9 cellular contexts compared by ENCODE assay signal in genomic region chr5:154868702-154869101, GRCh38. TPM values are rescaled to one million over a fixed set of nuclear protein-coding genes. Genes with fewer than 3 reads are reported as not detected.
DNase-seq lines count a peak whose midpoint lies in the region; ATAC-seq and TF ChIP-seq lines count a peak whose summit lies in the region.
"Had no signal": no experiment of that assay in that cellular context is flagged by ENCODE, and none has a peak within 500 bp of the region (broad histone marks: within the 10 kb centered on the region; RNA-seq: fewer than 3 reads in every experiment).

No MANE protein-coding gene starts in this region.

- peak; percentile 38 for DNase-seq in MCF 10A (ENCODE audit: unreplicated experiment)
- DNase-seq in mammary epithelial cell: no peak
- no peak for DNase-seq in T-helper 17 cell
- DNase-seq in left ventricle myocardium superior: no peak
- DNase-seq in tibial nerve (ENCODE audit: low spot score in 2 of 2): no peak
- no peak for DNase-seq in NCI-H1105 treated with DMSO at 0.1 percent for 48 hours (lab: John Stamatoyannopoulos, UW)
- DNase-seq: NCI-H526 treated with DMSO at 0.1 percent for 48 hours had no signal

- no peak overlapping the region for H3K27ac Mint-ChIP-seq in MCF 10A (ENCODE audit: low read depth, unreplicated experiment)
- H3K27ac Mint-ChIP-seq in T-helper 17 cell: no peak overlapping the region

- H3K27ac ChIP-seq in mammary epithelial cell (ENCODE audit: insufficient read depth, low read depth, low read length) (no peak overlapping the region), tibial nerve (peak overlapping the region in 3 of 4 donors; percentile 25 to 60 (median 42))

- no peak overlapping the region for H2AFZ ChIP-seq in mammary epithelial cell (ENCODE audit: low read depth, low read length)

- peak in 1 of 2 donors; percentile 8 for TF ChIP-seq EP300 in tibial nerve (IDR thresholded peaks at IDR 0.05)

- H3K4me1 ChIP-seq in mammary epithelial cell (ENCODE audit: insufficient read depth, low read length) (no peaks in the 10 kb centered on the region), tibial nerve (peaks cover 0 to 53% (median 4%) of the 10 kb centered on the region in 4 donors)

- H3K4me3 ChIP-seq in mammary epithelial cell (replicated peaks in 1 of 3; ENCODE audit: insufficient read depth in 1 of 3, low read depth in 2 of 3, low read length in 3 of 3) (no peak overlapping the region), tibial nerve (no peak overlapping the region)

- H3K27me3 Mint-ChIP-seq in MCF 10A (ENCODE audit: insufficient read depth, unreplicated experiment): no peaks in the 10 kb centered on the region
- H3K27me3 Mint-ChIP-seq in T-helper 17 cell: no peaks in the 10 kb centered on the region

- H3K27me3 ChIP-seq in mammary epithelial cell (ENCODE audit: insufficient read depth, low read length) (no peaks in the 10 kb centered on the region), tibial nerve (no peaks in the 10 kb centered on the region)

- H3K9me3 ChIP-seq in mammary epithelial cell (replicated peaks; ENCODE audit: insufficient read depth, low read length): no peaks in the 10 kb centered on the region
- H3K9me3 ChIP-seq in T-helper 17 cell (ENCODE audit: control insufficient read depth, low read length, poor library complexity, severe bottlenecking): no peaks in the 10 kb centered on the region
- no peaks in the 10 kb centered on the region for H3K9me3 ChIP-seq in tibial nerve

- in situ Hi-C loops in mammary epithelial cell (cut with MboI; ENCODE audit: low sequenced_read_pairs in 2 of 2): no loop called here

- POLR2A ChIA-PET in MCF 10A (lab: Yijun Ruan, JAX): interaction anchor here (0.6 to 2.3 kb wide), 5 partner anchors 8 to 219 kb away, joined by 3 to 10 read pairs (median 4); partner anchors contain the start of gene CNOT8

- H3K4me2 ChIP-seq in mammary epithelial cell (ENCODE audit: insufficient read depth, low read depth, low read length): no peak overlapping the region

- H3K36me3 Mint-ChIP-seq in MCF 10A (ENCODE audit: insufficient read depth, unreplicated experiment) (peaks cover 99% of the 10 kb centered on the region), T-helper 17 cell (ENCODE audit: low read depth) (peaks cover 12% of the 10 kb centered on the region)

- no peaks in the 10 kb centered on the region for H4K20me1 ChIP-seq in mammary epithelial cell (ENCODE audit: insufficient read depth, low read length)

- peaks cover 12% of the 10 kb centered on the region for H3K4me1 Mint-ChIP-seq in MCF 10A (ENCODE audit: insufficient read depth, unreplicated experiment)
- peaks cover 10% of the 10 kb centered on the region for H3K4me1 Mint-ChIP-seq in T-helper 17 cell

- H3K9me3 Mint-ChIP-seq in MCF 10A (ENCODE audit: unreplicated experiment): no peaks in the 10 kb centered on the region

- 72% methylated on average over 5 of the region's 5 CpGs for WGBS in mammary epithelial cell (ENCODE audit: low coverage, missing lambda C conversion rate)
- WGBS in tibial nerve, 2 donors: 75 to 83% methylated on average over 5 of the region's 5 CpGs

- BruUV-seq in MCF 10A (replicated peaks; lab: Mats Ljungman, UMichigan) (no TSS peak), mammary epithelial cell (replicated peaks; lab: Mats Ljungman, UMichigan) (no TSS peak)

- CTCF ChIA-PET in MCF 10A (lab: Yijun Ruan, JAX) (interaction anchor here (0.6 to 1.4 kb wide), 11 partner anchors 11 to 1532 kb away, joined by 3 to 8 read pairs (median 3); no protein-coding TSS in a partner anchor), mammary epithelial cell (lab: Charles Lee; ENCODE audit: low non-redundant PET) (interaction anchor here (0.5 kb wide), 1 partner anchor 221 kb away, joined by 5 read pairs; no protein-coding TSS in a partner anchor)

- dilution Hi-C loops in mammary epithelial cell (cut with HindIII; ENCODE audit: low sequenced_read_pairs): no loop called here

- H3K4me3 Mint-ChIP-seq in MCF 10A (ENCODE audit: unreplicated experiment): no peak overlapping the region
- no peak overlapping the region for H3K4me3 Mint-ChIP-seq in T-helper 17 cell

- peaks cover 16% of the 10 kb centered on the region for H3K36me3 ChIP-seq in mammary epithelial cell (ENCODE audit: insufficient read depth, low read length)
- H3K36me3 ChIP-seq in tibial nerve: peaks cover 4 to 87% (median 8%) of the 10 kb centered on the region in 3 donors

- intact Hi-C loops in MCF 10A (cut with micrococcal nuclease): no loop called here
- intact Hi-C loops in mammary epithelial cell (cut with micrococcal nuclease): no loop called here
- intact Hi-C loops in left ventricle myocardium superior (cut with micrococcal nuclease): no loop called here

- TF ChIP-seq POLR2A in tibial nerve (IDR thresholded peaks at IDR 0.05): no peak

- ATAC-seq in T-helper 17 cell: peak; percentile 40
- peak; percentile 48 for ATAC-seq in left ventricle myocardium superior
- no peak for ATAC-seq in HG03432 (IDR thresholded peaks at IDR 0.05; ENCODE audit: unreplicated experiment)
- ATAC-seq in GM19452 (IDR thresholded peaks at IDR 0.05; ENCODE audit: unreplicated experiment): no peak

- no peak overlapping the region for H3K9ac ChIP-seq in mammary epithelial cell (ENCODE audit: insufficient read depth, low read length)

- peaks cover 38% of the 10 kb centered on the region for H3K79me2 ChIP-seq in mammary epithelial cell (ENCODE audit: insufficient read depth, low read length)

- TF ChIP-seq CTCF in MCF 10A (IDR thresholded peaks at IDR 0.05; ENCODE audit: unreplicated experiment) (peak; percentile 25), mammary epithelial cell (conservative IDR thresholded peaks at IDR 0.05 in 1 of 2, IDR thresholded peaks at IDR 0.05 in 1 of 2; ENCODE audit: extremely low read depth in 1 of 2, insufficient read depth in 1 of 2, low read depth in 1 of 2, low read length in 2 of 2) (peak in 1 of 2 donors; percentile 39), tibial nerve (IDR thresholded peaks at IDR 0.05) (no peak)

RNA-seq across cellular contexts. Expression of gene CNOT8, which starts 10.3 kb away (rescaled TPM):
- total RNA-seq in MCF 10A (2022) (52.3 and 60.5 TPM in 2 replicates), mammary epithelial cell (10 to 100 TPM; 32.3 to 39.0 TPM), T-helper 17 cell (100 to 1,000 TPM; 109 to 111 TPM), left ventricle myocardium superior (26.1 TPM), tibial nerve (100 to 1,000 TPM in 2 of 4 donors, 10 to 100 TPM in 2; 83.9 to 136 (median 102) TPM)
- polyA plus RNA-seq in mammary epithelial cell: 35.6 TPM
- polyA minus RNA-seq in mammary epithelial cell: 28.7 TPM

RNA-seq across cellular contexts. Expression of gene FAXDC2, which starts 18.3 kb away (rescaled TPM):
- total RNA-seq in MCF 10A (2022): 0.79 and 2.1 TPM in 2 replicates
- 1 to 10 TPM in 1 of 2 donors, under 1 TPM in 1; 0.64 to 2.5 TPM for total RNA-seq in mammary epithelial cell
- 1.4 TPM for polyA plus RNA-seq in mammary epithelial cell
- not detected for polyA minus RNA-seq in mammary epithelial cell
- 10 to 100 TPM in 1 of 2 donors, 1 to 10 TPM in 1; 1.1 to 36.8 TPM for total RNA-seq in T-helper 17 cell
- 26.1 TPM for total RNA-seq in left ventricle myocardium superior
- 100 to 1,000 TPM in 1 of 4 donors, 10 to 100 TPM in 3; 57.6 to 154 (median 75.8) TPM for total RNA-seq in tibial nerve

Comparison
In these comparisons a context has a peak if more than half of its experiments do, and no peak if none do; other contexts are left out.
1. ATAC-seq: peak in T-helper 17 cell (single experiment) and left ventricle myocardium superior (single experiment); none in HG03432 (single experiment) and GM19452 (single experiment).